Comparison of ENCODE assay signal across 8 cellular contexts in genomic region chr9:109107402-109108240, GRCh38. TPM values are rescaled to one million over a fixed set of nuclear protein-coding genes. Genes with fewer than 3 reads are reported as not detected.
DNase-seq lines count a peak whose midpoint lies in the region; ATAC-seq, FAIRE-seq and TF ChIP-seq lines count a peak whose summit lies in the region.

No MANE protein-coding gene starts in this region.

- H3K36me3 ChIP-seq in ovary (no peaks in the 10 kb centered on the region), spleen (peaks cover 0 to 38% (median 11%) of the 10 kb centered on the region in 6 donors)

- TF ChIP-seq CTCF in Calu3 (IDR thresholded peaks at IDR 0.05; ENCODE audit: unreplicated experiment) (no peak), endothelial cell (IDR thresholded peaks at IDR 0.05; ENCODE audit: unreplicated experiment) (no peak), ovary (IDR thresholded peaks at IDR 0.05) (no peak), spleen (IDR thresholded peaks at IDR 0.05 in 8 of 11, conservative IDR thresholded peaks at IDR 0.05 in 3 of 11) (no peak)

- CTCF ChIA-PET in Calu3 (lab: Charles Lee), result interaction anchor here (0.7 to 0.9 kb wide), 3 partner anchors 12 to 912 kb away, joined by 4 to 6 read pairs (median 4); partner anchors contain the start of gene TMEM245

- H3K36me3 Mint-ChIP-seq in Calu3 (ENCODE audit: insufficient read depth, unreplicated experiment) (peaks cover 18% of the 10 kb centered on the region), endothelial cell (ENCODE audit: low read depth, unreplicated experiment) (peaks cover 10% of the 10 kb centered on the region)

- H3K27ac Mint-ChIP-seq in Calu3 (ENCODE audit: unreplicated experiment), result peak overlapping the region; percentile 60
- H3K27ac Mint-ChIP-seq in endothelial cell (ENCODE audit: unreplicated experiment), result peak overlapping the region; percentile 26

- no peak for TF ChIP-seq POLR2A in ovary (IDR thresholded peaks at IDR 0.05)
- no peak for TF ChIP-seq POLR2A in spleen (IDR thresholded peaks at IDR 0.05)

- intact Hi-C loops in Calu3 (cut with micrococcal nuclease; ENCODE audit: unreplicated experiment), result no loop called here
- intact Hi-C loops in ovary (cut with DNase I), result no loop called here
- intact Hi-C loops in spleen (cut with DNase I; ENCODE audit: low total_unique reads), result no loop called here

- H3K9me3 ChIP-seq in ovary (no peaks in the 10 kb centered on the region), spleen (peaks cover 0 to 6% (median 0%) of the 10 kb centered on the region in 8 donors)

- no TSS peak for BruUV-seq in Calu3 (replicated peaks; lab: Mats Ljungman, UMichigan)

- H3K4me3 ChIP-seq in ovary (no peak overlapping the region), spleen (no peak overlapping the region)

- H3K4me3 Mint-ChIP-seq in Calu3 (ENCODE audit: low read depth, unreplicated experiment), result peak overlapping the region; percentile 24
- H3K4me3 Mint-ChIP-seq in endothelial cell (ENCODE audit: unreplicated experiment), result no peak overlapping the region

- H3K4me1 Mint-ChIP-seq in Calu3 (ENCODE audit: low read depth, unreplicated experiment), result peaks cover 22% of the 10 kb centered on the region
- H3K4me1 Mint-ChIP-seq in endothelial cell (ENCODE audit: unreplicated experiment), result peaks cover 16% of the 10 kb centered on the region

- H3K9me3 Mint-ChIP-seq in Calu3 (ENCODE audit: low read depth, unreplicated experiment), result no peaks in the 10 kb centered on the region
- H3K9me3 Mint-ChIP-seq in endothelial cell (ENCODE audit: unreplicated experiment), result no peaks in the 10 kb centered on the region

- peaks cover 11% of the 10 kb centered on the region for H3K4me1 ChIP-seq in ovary (ENCODE audit: insufficient read depth)
- H3K4me1 ChIP-seq in spleen, result peaks cover 42 to 63% (median 48%) of the 10 kb centered on the region in 6 donors

- H3K27ac ChIP-seq in ovary, result peak overlapping the region; percentile 34 to 70
- H3K27ac ChIP-seq in spleen, result peak overlapping the region in 3 of 8 donors; percentile 5 to 23 (median 22)

- ATAC-seq in GM21717 (IDR thresholded peaks at IDR 0.05; ENCODE audit: unreplicated experiment), result no peak

- H3K27me3 Mint-ChIP-seq in Calu3 (ENCODE audit: unreplicated experiment), result no peaks in the 10 kb centered on the region
- peaks cover 2% of the 10 kb centered on the region for H3K27me3 Mint-ChIP-seq in endothelial cell (ENCODE audit: unreplicated experiment)

- 9 to 17% (median 13%) methylated on average over 4 of the region's 4 CpGs for WGBS in ovary, 3 donors
- WGBS in spleen, 5 donors, result 52 to 62% (median 58%) methylated on average over 4 of the region's 4 CpGs

- peak; percentile 92 for FAIRE-seq in RCC 7860 (lab: Jason Lieb, UNC)

- DNase-seq in Calu3 (no peak), RCC 7860 (ENCODE audit: low spot score) (peak; percentile 85), endothelial cell (ENCODE audit: low spot score) (no peak), ovary (peak in 1 of 5 donors; percentile 37), hippocampal formation (lab: John Stamatoyannopoulos, UW) (no peak), DMS 273 (lab: John Stamatoyannopoulos, UW; ENCODE audit: unreplicated experiment) (no peak), spleen (no peak)

- H3K27me3 ChIP-seq in ovary (no peaks in the 10 kb centered on the region), spleen (replicated peaks in 1 of 7) (no peaks in the 10 kb centered on the region)

- TF ChIP-seq EP300 in ovary (IDR thresholded peaks at IDR 0.05), result no peak

RNA-seq across cellular contexts. Expression of gene TMEM245, which starts 12.1 kb away (rescaled TPM):
- total RNA-seq in Calu3 (2022), result 52.2 and 54.0 TPM in 2 replicates
- total RNA-seq in endothelial cell (ENCODE audit: unreplicated experiment), result 32.6 TPM
- total RNA-seq in ovary, result 10 to 100 TPM; 51.0 to 91.1 (median 77.4) TPM
- 100 to 1,000 TPM in 1 of 2 donors, 10 to 100 TPM in 1; 28.1 to 102 TPM for polyA plus RNA-seq in ovary
- total RNA-seq in spleen, result 10 to 100 TPM; 24.7 to 71.6 (median 44.1) TPM
- polyA plus RNA-seq in spleen, result 1 to 10 TPM; 3.2 to 6.7 (median 5.0) TPM

RNA-seq across cellular contexts. Expression of gene FRRS1L, which starts 59.4 kb away (rescaled TPM):
- not detected in 2 replicates for total RNA-seq in Calu3 (2022)
- total RNA-seq in endothelial cell (ENCODE audit: unreplicated experiment), result 0.03 TPM
- 10 to 100 TPM in 6 of 7 donors, 1 to 10 TPM in 1; 8.3 to 49.8 (median 31.5) TPM for total RNA-seq in ovary
- polyA plus RNA-seq in ovary, result 10 to 100 TPM; 10.2 to 17.5 TPM
- total RNA-seq in spleen, result not detected
- under 1 TPM in 2 of 3 donors, not detected in 1; under 0.01 to 0.03 TPM for polyA plus RNA-seq in spleen
